In genomic region chr9:37953204-37953774, GRCh38 we compare ENCODE assay signal across 11 cellular contexts. TPM values are rescaled to one million over a fixed set of nuclear protein-coding genes. Genes with fewer than 3 reads are reported as not detected.
DNase-seq lines count a peak whose midpoint lies in the region; ATAC-seq, FAIRE-seq and TF ChIP-seq lines count a peak whose summit lies in the region.
"Had no signal": no experiment of that assay in that cellular context is flagged by ENCODE, and none has a peak within 500 bp of the region (broad histone marks: within the 10 kb centered on the region; RNA-seq: fewer than 3 reads in every experiment).

No MANE protein-coding gene starts in this region.

- peaks cover 34% of the 10 kb centered on the region for H3K4me1 Mint-ChIP-seq in Calu3 (ENCODE audit: low read depth, unreplicated experiment)

- no peak for TF ChIP-seq CTCF in Calu3 (IDR thresholded peaks at IDR 0.05; ENCODE audit: unreplicated experiment)
- no peak for TF ChIP-seq CTCF in brain microvascular endothelial cell (IDR thresholded peaks at IDR 0.05; ENCODE audit: low read depth, low read length, missing control alignments)
- no peak for TF ChIP-seq CTCF in pancreas (IDR thresholded peaks at IDR 0.05)
- no peak for TF ChIP-seq CTCF in gastrocnemius medialis (IDR thresholded peaks at IDR 0.05 in 4 of 5, conservative IDR thresholded peaks at IDR 0.05 in 1 of 5)
- TF ChIP-seq CTCF in transverse colon (IDR thresholded peaks at IDR 0.05) = no peak

- TF ChIP-seq POLR2A in gastrocnemius medialis (IDR thresholded peaks at IDR 0.05) (no peak), transverse colon (IDR thresholded peaks at IDR 0.05) (no peak)

- H3K4me1 ChIP-seq in pancreas (peaks cover 6 to 21% (median 9%) of the 10 kb centered on the region in 3 donors), gastrocnemius medialis (peaks cover 0 to 6% of the 10 kb centered on the region in 2 donors), transverse colon (peaks cover 0 to 4% (median 0%) of the 10 kb centered on the region in 4 donors)

- H3K9me3 ChIP-seq in pancreas (no peaks in the 10 kb centered on the region), gastrocnemius medialis (no peaks in the 10 kb centered on the region), transverse colon (no peaks in the 10 kb centered on the region)
- H3K9me3 ChIP-seq: ovary had no signal

- H3K27me3 Mint-ChIP-seq in Calu3 (ENCODE audit: unreplicated experiment) = no peaks in the 10 kb centered on the region

- H3K4me3 ChIP-seq in brain microvascular endothelial cell (ENCODE audit: low read depth, low read length) (no peak overlapping the region), pancreas (no peak overlapping the region), gastrocnemius medialis (no peak overlapping the region), transverse colon (no peak overlapping the region)
- H3K4me3 ChIP-seq: ovary had no signal

- in situ Hi-C loops in brain microvascular endothelial cell (cut with HindIII; ENCODE audit: low pct_ligation_motif_present, low sequenced_read_pairs) (no loop called here), gastrocnemius medialis (cut with MboI; ENCODE audit: low sequenced_read_pairs in 4 of 4) (no loop called here), transverse colon (cut with MboI; ENCODE audit: low pct_ligation_motif_present in 1 of 4, low pct_unique_long_range_greater_than_20kb in 1 of 4, low sequenced_read_pairs in 3 of 4) (no loop called here)

- H3K27me3 ChIP-seq in brain microvascular endothelial cell (replicated peaks) = no peaks in the 10 kb centered on the region
- H3K27me3 ChIP-seq in pancreas = no peaks in the 10 kb centered on the region
- H3K27me3 ChIP-seq in gastrocnemius medialis = no peaks in the 10 kb centered on the region
- no peaks in the 10 kb centered on the region for H3K27me3 ChIP-seq in transverse colon
- H3K27me3 ChIP-seq: ovary had no signal

- H3K4me3 Mint-ChIP-seq in Calu3 (ENCODE audit: low read depth, unreplicated experiment) = no peak overlapping the region

- H3K36me3 ChIP-seq in brain microvascular endothelial cell (replicated peaks) (peaks cover 27% of the 10 kb centered on the region), pancreas (peaks cover 0 to 26% (median 8%) of the 10 kb centered on the region in 3 donors), gastrocnemius medialis (no peaks in the 10 kb centered on the region), transverse colon (peaks cover 0 to 2% (median under 1%) of the 10 kb centered on the region in 4 donors)
- H3K36me3 ChIP-seq: ovary had no signal

- FAIRE-seq in pancreas (lab: Jason Lieb, UNC) = no peak
- FAIRE-seq: islet of Langerhans had no signal

- no peak for TF ChIP-seq EP300 in transverse colon (IDR thresholded peaks at IDR 0.05; ENCODE audit: low read depth)

- DNase-seq in Calu3 (no peak), brain microvascular endothelial cell (no peak), pancreas (no peak), gastrocnemius medialis (no peak), transverse colon (no peak), AG08396 (ENCODE audit: low spot score) (no peak), NCI-H2081 (lab: John Stamatoyannopoulos, UW) (no peak)
- DNase-seq: effector memory CD4-positive, alpha-beta T cell had no signal

- CTCF ChIA-PET in Calu3 (lab: Charles Lee) = no interaction called here

- H3K27ac ChIP-seq in brain microvascular endothelial cell (peak overlapping the region; percentile 90), pancreas (peak overlapping the region in 3 of 4 donors; percentile 10 to 67 (median 64)), gastrocnemius medialis (peak overlapping the region in 2 of 4 donors; percentile 31 to 71), transverse colon (peak overlapping the region in 2 of 4 donors; percentile 15 to 34)
- H3K27ac ChIP-seq: ovary had no signal

- intact Hi-C loops in Calu3 (cut with micrococcal nuclease; ENCODE audit: unreplicated experiment) (no loop called here), pancreas (cut with DNase I) (no loop called here), gastrocnemius medialis (cut with DNase I; ENCODE audit: low total_unique reads) (no loop called here), transverse colon (cut with DNase I; ENCODE audit: low total_unique reads) (no loop called here)

- peaks cover 26% of the 10 kb centered on the region for H3K36me3 Mint-ChIP-seq in Calu3 (ENCODE audit: insufficient read depth, unreplicated experiment)

- ATAC-seq in HG02571 (IDR thresholded peaks at IDR 0.05; ENCODE audit: unreplicated experiment) = peak; percentile 8
- ATAC-seq in pancreas = no peak
- no peak for ATAC-seq in gastrocnemius medialis

- 93 to 96% methylated on average over 5 of the region's 5 CpGs for WGBS in pancreas, 2 donors
- WGBS in transverse colon (ENCODE audit: low coverage in 1 of 2), 2 donors = 69 to 90% methylated on average over 2 to 5 of the region's 5 CpGs

- no TSS peak for BruUV-seq in Calu3 (replicated peaks; lab: Mats Ljungman, UMichigan)

- H3K9me3 Mint-ChIP-seq in Calu3 (ENCODE audit: low read depth, unreplicated experiment) = no peaks in the 10 kb centered on the region

- peak overlapping the region; percentile 82 for H3K27ac Mint-ChIP-seq in Calu3 (ENCODE audit: unreplicated experiment)

RNA-seq across cellular contexts. Expression of gene SLC25A51, which starts 49.4 kb away (rescaled TPM):
- 9.3 and 10.3 TPM in 2 replicates for total RNA-seq in Calu3 (2022)
- total RNA-seq in pancreas = 10 to 100 TPM; 11.6 to 19.0 (median 15.0) TPM
- polyA plus RNA-seq in pancreas = 1 to 10 TPM; 3.1 to 5.1 TPM
- 10 to 100 TPM; 16.0 to 30.7 (median 22.2) TPM for total RNA-seq in gastrocnemius medialis
- 10 to 100 TPM; 15.7 to 30.0 (median 24.1) TPM for total RNA-seq in transverse colon
